In the genomic region with DNA sequence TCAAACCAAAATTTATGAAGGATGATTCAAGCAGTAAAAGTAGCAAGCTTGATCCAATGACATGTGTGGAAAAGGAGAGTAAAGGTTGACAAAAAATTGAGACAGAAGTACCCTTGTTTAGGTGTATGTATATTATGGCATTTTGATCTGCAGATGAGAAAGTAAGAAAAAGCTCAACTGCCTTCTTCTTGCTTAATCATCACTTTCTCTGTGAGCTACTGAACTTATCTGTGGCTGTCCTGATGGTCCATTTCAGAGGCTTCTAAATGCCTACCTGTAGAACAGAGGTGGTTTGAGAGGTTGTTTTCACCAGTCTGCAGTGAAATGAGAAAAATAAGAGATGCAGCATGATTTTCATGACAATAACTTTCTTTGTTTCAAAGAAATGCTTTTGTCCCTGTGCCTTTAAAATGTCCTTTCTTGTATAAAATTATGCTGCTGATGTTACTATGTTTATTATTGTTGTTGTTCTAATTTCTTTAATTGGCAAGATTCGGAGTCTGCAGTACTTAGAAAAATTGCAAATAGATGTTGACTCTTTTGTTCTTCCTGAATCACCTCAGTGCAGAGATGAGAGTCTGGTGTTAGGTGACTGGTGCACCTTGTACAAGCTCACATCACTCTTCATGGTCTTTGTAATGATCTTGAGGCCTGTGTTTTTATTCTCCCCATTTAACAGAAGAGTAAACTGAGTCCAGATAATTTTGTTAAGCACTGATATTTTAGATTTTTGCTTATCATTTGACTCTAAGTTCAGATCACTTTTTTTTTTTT, we compare ENCODE assay signal across 25 cellular contexts.
DNase-seq lines count a peak whose midpoint lies in the region; ATAC-seq lines count a peak whose summit lies in the region.
"Had no signal": no experiment of that assay in that cellular context is flagged by ENCODE, and none has a peak within 500 bp of the region (broad histone marks: within the 10 kb centered on the region; RNA-seq: fewer than 3 reads in every experiment).

No MANE protein-coding gene starts in this region.

- H3K9me3 Mint-ChIP-seq in activated naive CD4-positive, alpha-beta T cell treated with anti-CD3 and anti-CD28 coated beads, Interleukin-2, amount 50 U/mL, for 24 hours = peaks cover 10% of the 10 kb centered on the region
- H3K9me3 Mint-ChIP-seq in T-cell = peaks cover 4 to 17% (median 7%) of the 10 kb centered on the region in 3 donors
- H3K9me3 Mint-ChIP-seq in activated naive CD8-positive, alpha-beta T cell treated with anti-CD3 and anti-CD28 coated beads, Interleukin-2, amount 10 ng/mL, durations not matched to agents 7 days and 5 days = peaks cover 10% of the 10 kb centered on the region

- no peaks in the 10 kb centered on the region for H3K27me3 Mint-ChIP-seq in activated naive CD4-positive, alpha-beta T cell treated with anti-CD3 and anti-CD28 coated beads, Interleukin-2, amount 50 U/mL, for 24 hours
- no peaks in the 10 kb centered on the region for H3K27me3 Mint-ChIP-seq in T-cell
- H3K27me3 Mint-ChIP-seq in activated naive CD8-positive, alpha-beta T cell treated with anti-CD3 and anti-CD28 coated beads, Interleukin-2, amount 10 ng/mL, durations not matched to agents 7 days and 5 days = no peaks in the 10 kb centered on the region

- ATAC-seq in T-cell (replicated peaks in 1 of 4) = peak in 3 of 4 experiments; percentile 28 to 59 (median 42)
- ATAC-seq in activated naive CD8-positive, alpha-beta T cell treated with anti-CD3 and anti-CD28 coated beads, Interleukin-2, amount 10 ng/mL, durations not matched to agents 7 days and 5 days (ENCODE audit: low read depth) = no peak
- ATAC-seq: gastroesophageal sphincter; HCT116; left ventricle myocardium superior; stimulated activated naive B cell treated with anti-CD40 and anti-IgM and Interleukin-4, amounts not matched to agents 10 μg/mL and 1 μg/mL and 100 μg/mL, for 72 hours had no signal

- peaks cover 67% of the 10 kb centered on the region for H3K4me1 Mint-ChIP-seq in activated naive CD4-positive, alpha-beta T cell treated with anti-CD3 and anti-CD28 coated beads, Interleukin-2, amount 50 U/mL, for 24 hours
- H3K4me1 Mint-ChIP-seq in T-cell = peaks cover 51 to 61% (median 54%) of the 10 kb centered on the region in 3 donors
- peaks cover 32% of the 10 kb centered on the region for H3K4me1 Mint-ChIP-seq in activated naive CD8-positive, alpha-beta T cell treated with anti-CD3 and anti-CD28 coated beads, Interleukin-2, amount 10 ng/mL, durations not matched to agents 7 days and 5 days
- H3K4me1 Mint-ChIP-seq: stimulated activated naive B cell treated with anti-CD40 and anti-IgM and Interleukin-4, amounts not matched to agents 10 μg/mL and 1 μg/mL and 100 μg/mL, for 72 hours had no signal

- CTCF ChIA-PET in T-cell (lab: Charles Lee) = interaction anchor here (0.5 to 0.9 kb wide), 4 partner anchors 16 to 1647 kb away, joined by 3 to 5 read pairs (median 4); no protein-coding TSS in a partner anchor

- H3K4me3 Mint-ChIP-seq in activated naive CD4-positive, alpha-beta T cell treated with anti-CD3 and anti-CD28 coated beads, Interleukin-2, amount 50 U/mL, for 24 hours = peak overlapping the region; percentile 64
- peak overlapping the region; percentile 36 to 70 (median 45) for H3K4me3 Mint-ChIP-seq in T-cell
- H3K4me3 Mint-ChIP-seq in activated naive CD8-positive, alpha-beta T cell treated with anti-CD3 and anti-CD28 coated beads, Interleukin-2, amount 10 ng/mL, durations not matched to agents 7 days and 5 days = peak overlapping the region; percentile 38
- H3K4me3 Mint-ChIP-seq: CD14-positive monocyte; naive B cell; stimulated activated naive B cell treated with anti-CD40 and anti-IgM and Interleukin-4, amounts not matched to agents 10 μg/mL and 1 μg/mL and 100 μg/mL, for 72 hours had no signal

- DNase-seq in activated naive CD4-positive, alpha-beta T cell treated with anti-CD3 and anti-CD28 coated beads, Interleukin-2, amount 50 U/mL, for 16 hours = no peak
- no peak for DNase-seq in T-cell
- no peak for DNase-seq in activated naive CD8-positive, alpha-beta T cell treated with anti-CD3 and anti-CD28 coated beads, Interleukin-2, amount 10 ng/mL, durations not matched to agents 7 days and 5 days
- no peak for DNase-seq in NCI-H187 (lab: John Stamatoyannopoulos, UW)
- DNase-seq in NCI-H1930 (lab: John Stamatoyannopoulos, UW) = no peak
- DNase-seq: amygdala; DMS 273 treated with DMSO at 0.1 percent for 48 hours; islet precursor cell; left ventricle myocardium superior; naive B cell; NCI-H1694 treated with DMSO at 0.1 percent for 48 hours; NCI-H748 treated with DMSO at 0.1 percent for 48 hours; RPMI8226; small intestine; stimulated activated CD4-positive, alpha-beta T cell treated with anti-CD3 and anti-CD28 coated beads, Interleukin-2, amount 100 ng/mL, for 24 hours; stimulated activated naive B cell treated with anti-CD40 and anti-IgM and Interleukin-4, amounts not matched to agents 10 μg/mL and 1 μg/mL and 100 μg/mL, for 72 hours; tibial artery had no signal

- POLR2A ChIA-PET in T-cell (lab: Charles Lee) = interaction anchor here (0.6 to 0.7 kb wide), 3 partner anchors 15 to 856 kb away, joined by 4 to 6 read pairs (median 4); no protein-coding TSS in a partner anchor
- POLR2A ChIA-PET in activated naive CD8-positive, alpha-beta T cell treated with anti-CD3 and anti-CD28 coated beads, Interleukin-2, amount 10 ng/mL, durations not matched to agents 7 days and 5 days (lab: Charles Lee) = interaction anchor here (0.5 to 1.6 kb wide), 10 partner anchors 16 to 1651 kb away, joined by 3 to 8 read pairs (median 4); no protein-coding TSS in a partner anchor

- peaks cover 8% of the 10 kb centered on the region for H3K36me3 Mint-ChIP-seq in activated naive CD4-positive, alpha-beta T cell treated with anti-CD3 and anti-CD28 coated beads, Interleukin-2, amount 50 U/mL, for 24 hours
- H3K36me3 Mint-ChIP-seq in T-cell = peaks cover 8% of the 10 kb centered on the region
- H3K36me3 Mint-ChIP-seq in activated naive CD8-positive, alpha-beta T cell treated with anti-CD3 and anti-CD28 coated beads, Interleukin-2, amount 10 ng/mL, durations not matched to agents 7 days and 5 days = peaks cover 22% of the 10 kb centered on the region
- H3K36me3 Mint-ChIP-seq: CD14-positive monocyte; stimulated activated naive B cell treated with anti-CD40 and anti-IgM and Interleukin-4, amounts not matched to agents 10 μg/mL and 1 μg/mL and 100 μg/mL, for 72 hours had no signal

- H3K27ac Mint-ChIP-seq in activated naive CD4-positive, alpha-beta T cell treated with anti-CD3 and anti-CD28 coated beads, Interleukin-2, amount 50 U/mL, for 24 hours = peak overlapping the region; percentile 99
- H3K27ac Mint-ChIP-seq in T-cell = peak overlapping the region; percentile 97 to 99
- H3K27ac Mint-ChIP-seq in activated naive CD8-positive, alpha-beta T cell treated with anti-CD3 and anti-CD28 coated beads, Interleukin-2, amount 10 ng/mL, durations not matched to agents 7 days and 5 days = peak overlapping the region; percentile 97
- H3K27ac Mint-ChIP-seq: CD14-positive monocyte; stimulated activated naive B cell treated with anti-CD40 and anti-IgM and Interleukin-4, amounts not matched to agents 10 μg/mL and 1 μg/mL and 100 μg/mL, for 72 hours had no signal

- H3K4me3 ChIP-seq in thymus (ENCODE audit: low read length) = no peak overlapping the region
- H3K4me3 ChIP-seq: coronary artery, gastroesophageal sphincter, tibial artery had no signal

- peak overlapping the region; percentile 79 for H3K27ac ChIP-seq in thymus (ENCODE audit: low read depth)
- H3K27ac ChIP-seq: coronary artery, gastroesophageal sphincter, HL-60, tibial artery, VCaP had no signal

- H3K9me3 ChIP-seq in thymus (ENCODE audit: control insufficient read depth) = no peaks in the 10 kb centered on the region
- H3K9me3 ChIP-seq: tibial artery had no signal

- H3K27me3 ChIP-seq in thymus (ENCODE audit: control insufficient read depth, insufficient read depth) = no peaks in the 10 kb centered on the region
- H3K27me3 ChIP-seq: gastroesophageal sphincter, tibial artery had no signal

- H3K4me1 ChIP-seq in thymus (ENCODE audit: control insufficient read depth, insufficient read depth, low read length) = peaks cover 16% of the 10 kb centered on the region
- H3K4me1 ChIP-seq: gastroesophageal sphincter, tibial artery had no signal

- 89% methylated on average over 1 of the region's 1 CpG for WGBS in thymus

- H3K36me3 ChIP-seq in thymus (ENCODE audit: control insufficient read depth, insufficient read depth) = no peaks in the 10 kb centered on the region
- H3K36me3 ChIP-seq: gastroesophageal sphincter, tibial artery had no signal
